13 cellular contexts compared by ENCODE assay signal in the genomic region with DNA sequence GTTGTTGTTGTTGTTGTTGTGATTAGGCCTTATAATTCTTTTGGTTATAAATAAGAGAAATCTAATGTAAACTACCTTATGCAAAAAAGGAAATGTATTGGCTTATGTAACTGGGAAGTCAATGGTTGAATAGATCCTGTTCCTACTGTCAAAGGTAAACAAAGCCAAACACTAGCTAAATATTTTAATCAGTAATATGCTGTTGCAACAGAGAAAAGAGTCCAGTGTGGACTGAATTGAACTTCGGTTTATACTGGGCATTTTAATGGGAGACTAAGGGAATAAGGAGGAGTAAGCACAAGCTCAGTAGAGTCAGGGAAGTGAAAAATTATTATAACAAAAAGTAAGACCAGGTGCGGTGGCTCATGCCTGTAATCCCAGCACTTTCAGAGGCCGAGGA. TPM values are rescaled to one million over a fixed set of nuclear protein-coding genes. Genes with fewer than 3 reads are reported as not detected.
DNase-seq lines count a peak whose midpoint lies in the region; ATAC-seq and TF ChIP-seq lines count a peak whose summit lies in the region.
"Had no signal": no experiment of that assay in that cellular context is flagged by ENCODE, and none has a peak within 500 bp of the region (broad histone marks: within the 10 kb centered on the region; RNA-seq: fewer than 3 reads in every experiment).

No MANE protein-coding gene starts in this region.

- no peak for TF ChIP-seq POLR2A in vagina (IDR thresholded peaks at IDR 0.05)

- H3K9me3 ChIP-seq in A673 (ENCODE audit: low read depth, low read length, poor library complexity, severe bottlenecking) (no peaks in the 10 kb centered on the region), SJCRH30 (replicated peaks) (no peaks in the 10 kb centered on the region), vagina (no peaks in the 10 kb centered on the region)
- H3K9me3 ChIP-seq: BLaER1 had no signal

- CTCF ChIA-PET in A673 (lab: Charles Lee), result no interaction called here

- no TSS peak for BruUV-seq in A673 (replicated peaks; lab: Mats Ljungman, UMichigan)

- H2AFZ ChIP-seq in ACC112 (ENCODE audit: low read length, unreplicated experiment), result peak overlapping the region; percentile 7
- H2AFZ ChIP-seq: GM23338 had no signal

- ATAC-seq in HG02763 (IDR thresholded peaks at IDR 0.05; ENCODE audit: unreplicated experiment), result no peak
- ATAC-seq: CD8-positive, alpha-beta T cell; GM23338 had no signal

- H3K27ac ChIP-seq in A673 (ENCODE audit: low read depth, low read length, poor library complexity, severe bottlenecking) (peak overlapping the region; percentile 85), ACC112 (ENCODE audit: low read depth, low read length) (no peak overlapping the region), SJCRH30 (peak overlapping the region; percentile 68), epithelial cell of prostate (peak overlapping the region; percentile 3), vagina (no peak overlapping the region)
- H3K27ac ChIP-seq: BLaER1 had no signal

- peaks cover 25% of the 10 kb centered on the region for H3K4me1 ChIP-seq in A673 (ENCODE audit: insufficient read depth, low read length, poor library complexity, severe bottlenecking)
- H3K4me1 ChIP-seq in ACC112 (ENCODE audit: control insufficient read depth, insufficient read depth, low read length, unreplicated experiment), result peaks cover 11% of the 10 kb centered on the region
- H3K4me1 ChIP-seq in SJCRH30, result peaks cover 11% of the 10 kb centered on the region
- no peaks in the 10 kb centered on the region for H3K4me1 ChIP-seq in vagina
- H3K4me1 ChIP-seq: BLaER1 had no signal

- H3K4me3 ChIP-seq in A673 (ENCODE audit: low read depth, low read length, poor library complexity, severe bottlenecking), result no peak overlapping the region
- H3K4me3 ChIP-seq in ACC112 (ENCODE audit: low read depth, low read length), result no peak overlapping the region
- H3K4me3 ChIP-seq in SJCRH30, result no peak overlapping the region
- no peak overlapping the region for H3K4me3 ChIP-seq in vagina
- H3K4me3 ChIP-seq: BLaER1, GM23338 had no signal

- intact Hi-C loops in A673 (cut with micrococcal nuclease; ENCODE audit: unreplicated experiment) (no loop called here), vagina (cut with DNase I) (no loop called here)

- H3K36me3 ChIP-seq in A673 (ENCODE audit: insufficient read depth, low read length, poor library complexity, severe bottlenecking) (no peaks in the 10 kb centered on the region), ACC112 (ENCODE audit: insufficient read depth, low read length) (no peaks in the 10 kb centered on the region), SJCRH30 (no peaks in the 10 kb centered on the region), vagina (no peaks in the 10 kb centered on the region)
- H3K36me3 ChIP-seq: BLaER1 had no signal

- H3K27me3 ChIP-seq in A673 (replicated peaks; ENCODE audit: insufficient read depth, low read depth, low read length, poor library complexity) (no peaks in the 10 kb centered on the region), ACC112 (ENCODE audit: insufficient read depth, low read length) (no peaks in the 10 kb centered on the region), SJCRH30 (no peaks in the 10 kb centered on the region), vagina (no peaks in the 10 kb centered on the region)
- H3K27me3 ChIP-seq: BLaER1 had no signal

- POLR2A ChIA-PET in A673 (lab: Charles Lee; ENCODE audit: low non-redundant PET), result interaction anchor here (0.9 kb wide), 1 partner anchor 26 kb away, joined by 3 read pairs; the partner anchor contains the start of gene RABGGTB

- no peak for TF ChIP-seq CTCF in A673 (conservative IDR thresholded peaks at IDR 0.05; ENCODE audit: low read depth, low read length)
- TF ChIP-seq CTCF in vagina (IDR thresholded peaks at IDR 0.05), result no peak

- H3K79me2 ChIP-seq in ACC112 (ENCODE audit: control insufficient read depth, insufficient read depth, low read length, unreplicated experiment), result no peaks in the 10 kb centered on the region

- DNase-seq in A673 (ENCODE audit: low spot score), result no peak
- DNase-seq in SJCRH30, result no peak
- DNase-seq in epithelial cell of prostate (ENCODE audit: low read depth, low spot score), result no peak
- no peak for DNase-seq in vagina (ENCODE audit: extremely low spot score in 2 of 2)
- DNase-seq in SIG-M5 treated with dmso at 0.1 percent for 504 hours (lab: John Stamatoyannopoulos, UW; ENCODE audit: unreplicated experiment), result no peak
- DNase-seq: Calu3; CD8-positive, alpha-beta T cell; DMS79 treated with DMSO at 0.1 percent for 48 hours; GF-D8 had no signal

RNA-seq across cellular contexts. Expression of gene MSH4, which starts 15.4 kb away (rescaled TPM):
- 0.59 and 1.0 TPM in 2 replicates for total RNA-seq in A673 (2021)
- total RNA-seq in SJCRH30 (2014; rRNA removed; shearing (Covaris generic)), result 0.05 and 0.06 TPM in 2 replicates
- 0.25 TPM for total RNA-seq in vagina

RNA-seq across cellular contexts. Expression of gene RABGGTB, which starts 26.0 kb away (rescaled TPM):
- total RNA-seq in A673 (2021) (140 and 171 TPM in 2 replicates), vagina (58.2 TPM)
- 151 and 169 TPM in 2 replicates for total RNA-seq in SJCRH30 (2014; rRNA removed; shearing (Covaris generic))

Comparison
In these comparisons a context has a peak if more than half of its experiments do, and no peak if none do; other contexts are left out.
1. H3K27ac ChIP-seq: peak in A673 (single experiment), SJCRH30 (single experiment) and epithelial cell of prostate (single experiment); none in ACC112 (single experiment) and vagina (single experiment).